ENCODE assay signal across 1 cellular context in the genomic region with DNA sequence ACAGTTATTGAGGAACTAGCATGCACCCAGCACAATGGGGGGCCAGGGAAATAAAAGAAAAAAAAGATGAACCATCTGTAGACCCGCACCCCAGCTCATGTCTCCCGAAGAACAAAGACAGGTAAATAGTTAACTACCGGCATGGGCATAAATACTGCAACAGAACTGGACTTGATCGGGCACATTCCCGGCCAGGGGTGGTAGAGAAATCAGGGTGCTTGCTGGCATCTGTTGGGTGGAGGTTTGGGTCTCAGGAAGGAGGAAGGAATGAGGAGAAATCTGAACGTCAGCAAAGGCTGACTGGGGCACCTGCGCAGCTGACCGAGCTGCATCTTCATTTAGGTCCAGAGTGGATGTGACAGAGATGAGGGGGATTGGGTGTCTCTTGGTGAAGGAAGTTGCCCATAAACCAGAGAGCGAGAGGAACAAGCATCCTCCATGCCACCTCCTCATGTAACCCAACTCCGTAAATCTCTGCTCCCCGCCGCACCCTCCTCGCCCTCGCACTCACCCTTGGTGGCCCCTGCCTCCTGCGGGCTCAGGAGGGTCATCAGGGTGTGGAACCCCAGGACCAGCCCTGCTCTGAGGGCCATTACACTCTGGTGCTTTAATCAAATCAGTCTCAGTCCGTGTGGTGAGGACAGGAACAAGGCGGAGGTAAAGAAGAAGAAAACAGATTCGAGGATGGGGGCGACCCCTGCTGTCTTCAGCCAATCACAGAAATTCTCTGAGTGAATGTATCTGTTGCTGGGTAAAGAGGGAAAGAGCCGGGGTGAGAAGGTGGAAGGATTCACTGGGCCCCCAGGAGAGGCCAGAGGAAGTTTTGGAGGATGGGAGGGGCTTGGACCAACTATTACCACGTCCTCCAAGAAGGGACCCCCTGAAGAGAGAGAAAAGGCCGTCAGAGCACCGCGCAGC.
A peak's percentile ranks its signal among the peaks of the same experiment; 100 is the strongest.
TF ChIP-seq lines count a peak whose summit lies in the region.

A gene (minus strand): TSS at position 648 of the 918 bp plus-strand sequence.

TF ChIP-seq in GM12878, 131 proteins besides CTCF, POLR2A, EP300 and RAD21 (continued from another document and continues in another):
- TF ChIP-seq, protein P1, sequence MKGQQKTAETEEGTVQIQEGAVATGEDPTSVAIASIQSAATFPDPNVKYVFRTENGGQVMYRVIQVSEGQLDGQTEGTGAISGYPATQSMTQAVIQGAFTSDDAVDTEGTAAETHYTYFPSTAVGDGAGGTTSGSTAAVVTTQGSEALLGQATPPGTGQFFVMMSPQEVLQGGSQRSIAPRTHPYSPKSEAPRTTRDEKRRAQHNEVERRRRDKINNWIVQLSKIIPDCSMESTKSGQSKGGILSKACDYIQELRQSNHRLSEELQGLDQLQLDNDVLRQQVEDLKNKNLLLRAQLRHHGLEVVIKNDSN (IDR thresholded peaks at IDR 0.05; ENCODE audit: borderline replicate concordance, extremely low read length, insufficient read depth, low read depth, low read length), result no peak
- TF ChIP-seq HCFC1 (IDR thresholded peaks at IDR 0.05; ENCODE audit: low read length) (no peak; the same call in 1 of the 2 replicates), PML (IDR thresholded peaks at IDR 0.05; ENCODE audit: low read length) (peak; percentile 97), ZNF217 (IDR thresholded peaks at IDR 0.05) (no peak), CBFB (IDR thresholded peaks at IDR 0.05; ENCODE audit: low read depth) (peak; percentile 62; the same call in 1 of the 2 replicates), GATAD2B (conservative IDR thresholded peaks at IDR 0.05; ENCODE audit: low read depth) (no peak), ATF7 (IDR thresholded peaks at IDR 0.05; ENCODE audit: low read depth) (no peak; the same call in 1 of the 2 replicates), TCF7 (IDR thresholded peaks at IDR 0.05; ENCODE audit: borderline replicate concordance) (no peak), ZSCAN29 (IDR thresholded peaks at IDR 0.05) (no peak), POLR2AphosphoS2 (IDR thresholded peaks at IDR 0.05; ENCODE audit: low read depth, low read length) (peak; percentile 90), YBX1 (IDR thresholded peaks at IDR 0.05) (no peak), HDAC2 (IDR thresholded peaks at IDR 0.05) (no peak), IKZF1 (conservative IDR thresholded peaks at IDR 0.05) (peak; percentile 89), ZNF24 (IDR thresholded peaks at IDR 0.05) (no peak), SUPT20H (IDR thresholded peaks at IDR 0.05; ENCODE audit: borderline replicate concordance, control insufficient read depth, low read depth, low read length) (no peak), MYC (IDR thresholded peaks at IDR 0.05; ENCODE audit: insufficient read depth, insufficient read length, insufficient replicate concordance, low read length, severe bottlenecking) (no peak), EGR1 (IDR thresholded peaks at IDR 0.05; ENCODE audit: borderline replicate concordance in 1 of 2, low read depth in 2 of 2, low read length in 2 of 2) (no peak), EZH2 (IDR thresholded peaks at IDR 0.05; ENCODE audit: borderline replicate concordance, control insufficient read depth, low read depth, low read length) (no peak), RUNX3 (IDR thresholded peaks at IDR 0.05; ENCODE audit: low read length) (peak; percentile 64), NFXL1 (IDR thresholded peaks at IDR 0.05; ENCODE audit: borderline replicate concordance) (no peak), HDGF (IDR thresholded peaks at IDR 0.05) (peak; percentile 63; the same call in 1 of the 2 replicates), ZNF207 (IDR thresholded peaks at IDR 0.05; ENCODE audit: borderline replicate concordance) (0 out of 2 replicates have a peak, but pooled peaks have one; percentile 31), ZZZ3 (IDR thresholded peaks at IDR 0.05; ENCODE audit: control insufficient read depth, insufficient read length, low read depth) (no peak), CEBPB (IDR thresholded peaks at IDR 0.05; ENCODE audit: borderline replicate concordance in 1 of 2, low read depth in 2 of 2, low read length in 2 of 2) (peak in 1 of 2 experiments; percentile 78; a peak in 1 of 4 replicates), BRCA1 (IDR thresholded peaks at IDR 0.05; ENCODE audit: low read depth, low read length) (no peak), SREBF2 (IDR thresholded peaks at IDR 0.05; ENCODE audit: low read length) (no peak), SREBF1 (IDR thresholded peaks at IDR 0.05; ENCODE audit: low read length) (no peak), STAT3 (IDR thresholded peaks at IDR 0.05; ENCODE audit: low read depth, low read length) (no peak), MTA2 (IDR thresholded peaks at IDR 0.05; ENCODE audit: low read depth) (peak; percentile 32; the same call in 1 of the 2 replicates), POLR2AphosphoS5 (IDR thresholded peaks at IDR 0.05; ENCODE audit: low read length) (peak; percentile 97)
- TF ChIP-seq, protein P2, sequence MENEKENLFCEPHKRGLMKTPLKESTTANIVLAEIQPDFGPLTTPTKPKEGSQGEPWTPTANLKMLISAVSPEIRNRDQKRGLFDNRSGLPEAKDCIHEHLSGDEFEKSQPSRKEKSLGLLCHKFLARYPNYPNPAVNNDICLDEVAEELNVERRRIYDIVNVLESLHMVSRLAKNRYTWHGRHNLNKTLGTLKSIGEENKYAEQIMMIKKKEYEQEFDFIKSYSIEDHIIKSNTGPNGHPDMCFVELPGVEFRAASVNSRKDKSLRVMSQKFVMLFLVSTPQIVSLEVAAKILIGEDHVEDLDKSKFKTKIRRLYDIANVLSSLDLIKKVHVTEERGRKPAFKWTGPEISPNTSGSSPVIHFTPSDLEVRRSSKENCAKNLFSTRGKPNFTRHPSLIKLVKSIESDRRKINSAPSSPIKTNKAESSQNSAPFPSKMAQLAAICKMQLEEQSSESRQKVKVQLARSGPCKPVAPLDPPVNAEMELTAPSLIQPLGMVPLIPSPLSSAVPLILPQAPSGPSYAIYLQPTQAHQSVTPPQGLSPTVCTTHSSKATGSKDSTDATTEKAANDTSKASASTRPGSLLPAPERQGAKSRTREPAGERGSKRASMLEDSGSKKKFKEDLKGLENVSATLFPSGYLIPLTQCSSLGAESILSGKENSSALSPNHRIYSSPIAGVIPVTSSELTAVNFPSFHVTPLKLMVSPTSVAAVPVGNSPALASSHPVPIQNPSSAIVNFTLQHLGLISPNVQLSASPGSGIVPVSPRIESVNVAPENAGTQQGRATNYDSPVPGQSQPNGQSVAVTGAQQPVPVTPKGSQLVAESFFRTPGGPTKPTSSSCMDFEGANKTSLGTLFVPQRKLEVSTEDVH (IDR thresholded peaks at IDR 0.05; ENCODE audit: low read depth, partially characterized antibody), result no peak
- TF ChIP-seq, protein P3, sequence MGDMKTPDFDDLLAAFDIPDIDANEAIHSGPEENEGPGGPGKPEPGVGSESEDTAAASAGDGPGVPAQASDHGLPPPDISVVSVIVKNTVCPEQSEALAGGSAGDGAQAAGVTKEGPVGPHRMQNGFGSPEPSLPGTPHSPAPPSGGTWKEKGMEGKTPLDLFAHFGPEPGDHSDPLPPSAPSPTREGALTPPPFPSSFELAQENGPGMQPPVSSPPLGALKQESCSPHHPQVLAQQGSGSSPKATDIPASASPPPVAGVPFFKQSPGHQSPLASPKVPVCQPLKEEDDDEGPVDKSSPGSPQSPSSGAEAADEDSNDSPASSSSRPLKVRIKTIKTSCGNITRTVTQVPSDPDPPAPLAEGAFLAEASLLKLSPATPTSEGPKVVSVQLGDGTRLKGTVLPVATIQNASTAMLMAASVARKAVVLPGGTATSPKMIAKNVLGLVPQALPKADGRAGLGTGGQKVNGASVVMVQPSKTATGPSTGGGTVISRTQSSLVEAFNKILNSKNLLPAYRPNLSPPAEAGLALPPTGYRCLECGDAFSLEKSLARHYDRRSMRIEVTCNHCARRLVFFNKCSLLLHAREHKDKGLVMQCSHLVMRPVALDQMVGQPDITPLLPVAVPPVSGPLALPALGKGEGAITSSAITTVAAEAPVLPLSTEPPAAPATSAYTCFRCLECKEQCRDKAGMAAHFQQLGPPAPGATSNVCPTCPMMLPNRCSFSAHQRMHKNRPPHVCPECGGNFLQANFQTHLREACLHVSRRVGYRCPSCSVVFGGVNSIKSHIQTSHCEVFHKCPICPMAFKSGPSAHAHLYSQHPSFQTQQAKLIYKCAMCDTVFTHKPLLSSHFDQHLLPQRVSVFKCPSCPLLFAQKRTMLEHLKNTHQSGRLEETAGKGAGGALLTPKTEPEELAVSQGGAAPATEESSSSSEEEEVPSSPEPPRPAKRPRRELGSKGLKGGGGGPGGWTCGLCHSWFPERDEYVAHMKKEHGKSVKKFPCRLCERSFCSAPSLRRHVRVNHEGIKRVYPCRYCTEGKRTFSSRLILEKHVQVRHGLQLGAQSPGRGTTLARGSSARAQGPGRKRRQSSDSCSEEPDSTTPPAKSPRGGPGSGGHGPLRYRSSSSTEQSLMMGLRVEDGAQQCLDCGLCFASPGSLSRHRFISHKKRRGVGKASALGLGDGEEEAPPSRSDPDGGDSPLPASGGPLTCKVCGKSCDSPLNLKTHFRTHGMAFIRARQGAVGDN (IDR thresholded peaks at IDR 0.05), result no peak; the same call in 1 of the 2 replicates
- TF ChIP-seq, protein P4, sequence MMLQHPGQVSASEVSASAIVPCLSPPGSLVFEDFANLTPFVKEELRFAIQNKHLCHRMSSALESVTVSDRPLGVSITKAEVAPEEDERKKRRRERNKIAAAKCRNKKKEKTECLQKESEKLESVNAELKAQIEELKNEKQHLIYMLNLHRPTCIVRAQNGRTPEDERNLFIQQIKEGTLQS (IDR thresholded peaks at IDR 0.05; ENCODE audit: borderline replicate concordance, extremely low read depth, low read depth, low read length), result no peak
- TF ChIP-seq, protein P5, sequence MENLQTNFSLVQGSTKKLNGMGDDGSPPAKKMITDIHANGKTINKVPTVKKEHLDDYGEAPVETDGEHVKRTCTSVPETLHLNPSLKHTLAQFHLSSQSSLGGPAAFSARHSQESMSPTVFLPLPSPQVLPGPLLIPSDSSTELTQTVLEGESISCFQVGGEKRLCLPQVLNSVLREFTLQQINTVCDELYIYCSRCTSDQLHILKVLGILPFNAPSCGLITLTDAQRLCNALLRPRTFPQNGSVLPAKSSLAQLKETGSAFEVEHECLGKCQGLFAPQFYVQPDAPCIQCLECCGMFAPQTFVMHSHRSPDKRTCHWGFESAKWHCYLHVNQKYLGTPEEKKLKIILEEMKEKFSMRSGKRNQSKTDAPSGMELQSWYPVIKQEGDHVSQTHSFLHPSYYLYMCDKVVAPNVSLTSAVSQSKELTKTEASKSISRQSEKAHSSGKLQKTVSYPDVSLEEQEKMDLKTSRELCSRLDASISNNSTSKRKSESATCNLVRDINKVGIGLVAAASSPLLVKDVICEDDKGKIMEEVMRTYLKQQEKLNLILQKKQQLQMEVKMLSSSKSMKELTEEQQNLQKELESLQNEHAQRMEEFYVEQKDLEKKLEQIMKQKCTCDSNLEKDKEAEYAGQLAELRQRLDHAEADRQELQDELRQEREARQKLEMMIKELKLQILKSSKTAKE (IDR thresholded peaks at IDR 0.05; ENCODE audit: low read depth, poor library complexity, severe bottlenecking), result no peak
- TF ChIP-seq, protein P6, sequence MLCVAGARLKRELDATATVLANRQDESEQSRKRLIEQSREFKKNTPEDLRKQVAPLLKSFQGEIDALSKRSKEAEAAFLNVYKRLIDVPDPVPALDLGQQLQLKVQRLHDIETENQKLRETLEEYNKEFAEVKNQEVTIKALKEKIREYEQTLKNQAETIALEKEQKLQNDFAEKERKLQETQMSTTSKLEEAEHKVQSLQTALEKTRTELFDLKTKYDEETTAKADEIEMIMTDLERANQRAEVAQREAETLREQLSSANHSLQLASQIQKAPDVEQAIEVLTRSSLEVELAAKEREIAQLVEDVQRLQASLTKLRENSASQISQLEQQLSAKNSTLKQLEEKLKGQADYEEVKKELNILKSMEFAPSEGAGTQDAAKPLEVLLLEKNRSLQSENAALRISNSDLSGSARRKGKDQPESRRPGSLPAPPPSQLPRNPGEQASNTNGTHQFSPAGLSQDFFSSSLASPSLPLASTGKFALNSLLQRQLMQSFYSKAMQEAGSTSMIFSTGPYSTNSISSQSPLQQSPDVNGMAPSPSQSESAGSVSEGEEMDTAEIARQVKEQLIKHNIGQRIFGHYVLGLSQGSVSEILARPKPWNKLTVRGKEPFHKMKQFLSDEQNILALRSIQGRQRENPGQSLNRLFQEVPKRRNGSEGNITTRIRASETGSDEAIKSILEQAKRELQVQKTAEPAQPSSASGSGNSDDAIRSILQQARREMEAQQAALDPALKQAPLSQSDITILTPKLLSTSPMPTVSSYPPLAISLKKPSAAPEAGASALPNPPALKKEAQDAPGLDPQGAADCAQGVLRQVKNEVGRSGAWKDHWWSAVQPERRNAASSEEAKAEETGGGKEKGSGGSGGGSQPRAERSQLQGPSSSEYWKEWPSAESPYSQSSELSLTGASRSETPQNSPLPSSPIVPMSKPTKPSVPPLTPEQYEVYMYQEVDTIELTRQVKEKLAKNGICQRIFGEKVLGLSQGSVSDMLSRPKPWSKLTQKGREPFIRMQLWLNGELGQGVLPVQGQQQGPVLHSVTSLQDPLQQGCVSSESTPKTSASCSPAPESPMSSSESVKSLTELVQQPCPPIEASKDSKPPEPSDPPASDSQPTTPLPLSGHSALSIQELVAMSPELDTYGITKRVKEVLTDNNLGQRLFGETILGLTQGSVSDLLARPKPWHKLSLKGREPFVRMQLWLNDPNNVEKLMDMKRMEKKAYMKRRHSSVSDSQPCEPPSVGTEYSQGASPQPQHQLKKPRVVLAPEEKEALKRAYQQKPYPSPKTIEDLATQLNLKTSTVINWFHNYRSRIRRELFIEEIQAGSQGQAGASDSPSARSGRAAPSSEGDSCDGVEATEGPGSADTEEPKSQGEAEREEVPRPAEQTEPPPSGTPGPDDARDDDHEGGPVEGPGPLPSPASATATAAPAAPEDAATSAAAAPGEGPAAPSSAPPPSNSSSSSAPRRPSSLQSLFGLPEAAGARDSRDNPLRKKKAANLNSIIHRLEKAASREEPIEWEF (IDR thresholded peaks at IDR 0.05; ENCODE audit: insufficient replicate concordance, low read depth, low read length), result no peak
- TF ChIP-seq, protein P7, sequence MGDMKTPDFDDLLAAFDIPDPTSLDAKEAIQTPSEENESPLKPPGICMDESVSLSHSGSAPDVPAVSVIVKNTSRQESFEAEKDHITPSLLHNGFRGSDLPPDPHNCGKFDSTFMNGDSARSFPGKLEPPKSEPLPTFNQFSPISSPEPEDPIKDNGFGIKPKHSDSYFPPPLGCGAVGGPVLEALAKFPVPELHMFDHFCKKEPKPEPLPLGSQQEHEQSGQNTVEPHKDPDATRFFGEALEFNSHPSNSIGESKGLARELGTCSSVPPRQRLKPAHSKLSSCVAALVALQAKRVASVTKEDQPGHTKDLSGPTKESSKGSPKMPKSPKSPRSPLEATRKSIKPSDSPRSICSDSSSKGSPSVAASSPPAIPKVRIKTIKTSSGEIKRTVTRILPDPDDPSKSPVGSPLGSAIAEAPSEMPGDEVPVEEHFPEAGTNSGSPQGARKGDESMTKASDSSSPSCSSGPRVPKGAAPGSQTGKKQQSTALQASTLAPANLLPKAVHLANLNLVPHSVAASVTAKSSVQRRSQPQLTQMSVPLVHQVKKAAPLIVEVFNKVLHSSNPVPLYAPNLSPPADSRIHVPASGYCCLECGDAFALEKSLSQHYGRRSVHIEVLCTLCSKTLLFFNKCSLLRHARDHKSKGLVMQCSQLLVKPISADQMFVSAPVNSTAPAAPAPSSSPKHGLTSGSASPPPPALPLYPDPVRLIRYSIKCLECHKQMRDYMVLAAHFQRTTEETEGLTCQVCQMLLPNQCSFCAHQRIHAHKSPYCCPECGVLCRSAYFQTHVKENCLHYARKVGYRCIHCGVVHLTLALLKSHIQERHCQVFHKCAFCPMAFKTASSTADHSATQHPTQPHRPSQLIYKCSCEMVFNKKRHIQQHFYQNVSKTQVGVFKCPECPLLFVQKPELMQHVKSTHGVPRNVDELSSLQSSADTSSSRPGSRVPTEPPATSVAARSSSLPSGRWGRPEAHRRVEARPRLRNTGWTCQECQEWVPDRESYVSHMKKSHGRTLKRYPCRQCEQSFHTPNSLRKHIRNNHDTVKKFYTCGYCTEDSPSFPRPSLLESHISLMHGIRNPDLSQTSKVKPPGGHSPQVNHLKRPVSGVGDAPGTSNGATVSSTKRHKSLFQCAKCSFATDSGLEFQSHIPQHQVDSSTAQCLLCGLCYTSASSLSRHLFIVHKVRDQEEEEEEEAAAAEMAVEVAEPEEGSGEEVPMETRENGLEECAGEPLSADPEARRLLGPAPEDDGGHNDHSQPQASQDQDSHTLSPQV (IDR thresholded peaks at IDR 0.05), result no peak
